8 cellular contexts compared by ENCODE assay signal in genomic region chr4:101345596-101346311, GRCh38. TPM values are rescaled to one million over a fixed set of nuclear protein-coding genes. Genes with fewer than 3 reads are reported as not detected.
DNase-seq lines count a peak whose midpoint lies in the region; ATAC-seq and TF ChIP-seq lines count a peak whose summit lies in the region.

No MANE protein-coding gene starts in this region.

- peak; percentile 15 to 83 (median 67) for DNase-seq in NCI-H1417 (lab: John Stamatoyannopoulos, UW)
- no peak for DNase-seq in NCI-H1417 treated with DMSO at 0.1 percent for 48 hours (lab: John Stamatoyannopoulos, UW)
- DNase-seq in NAMALWA (ENCODE audit: low spot score) = peak; percentile 73
- peak; percentile 60 for DNase-seq in central memory CD4-positive, alpha-beta T cell
- no peak for DNase-seq in kidney epithelial cell (ENCODE audit: low read depth)
- peak; percentile 62 for DNase-seq in stimulated activated CD4-positive, alpha-beta T cell treated with anti-CD3 and anti-CD28 coated beads, Interleukin-15, amount 100 ng/mL, for 24 hours

- TF ChIP-seq CTCF in WI38 (IDR thresholded peaks at IDR 0.05; ENCODE audit: low read depth, low read length) = no peak
- no peak for TF ChIP-seq CTCF in kidney epithelial cell (IDR thresholded peaks at IDR 0.05; ENCODE audit: insufficient read depth, low read length, poor library complexity, severe bottlenecking)

- no peaks in the 10 kb centered on the region for H3K27me3 ChIP-seq in kidney epithelial cell (ENCODE audit: control insufficient read depth, insufficient read depth, low read length)

- H3K36me3 ChIP-seq in kidney epithelial cell (ENCODE audit: control insufficient read depth, insufficient read depth, low read length) = no peaks in the 10 kb centered on the region

- no peak for ATAC-seq in GM18867 (IDR thresholded peaks at IDR 0.05; ENCODE audit: unreplicated experiment)

- H3K4me3 ChIP-seq in WI38 (ENCODE audit: low read depth, low read length) = peak overlapping the region; percentile 81
- H3K4me3 ChIP-seq in kidney epithelial cell (ENCODE audit: low read depth, low read length) = peak overlapping the region; percentile 81

RNA-seq across cellular contexts. Expression of gene PPP3CA, which starts 1.6 kb away (rescaled TPM):
- total RNA-seq in kidney epithelial cell = 24.6 and 26.5 TPM in 2 replicates

Comparison
In these comparisons a context has a peak if more than half of its experiments do, and no peak if none do; other contexts are left out.
1. DNase-seq: peak in NCI-H1417 (3 of 3), NAMALWA (single experiment), central memory CD4-positive, alpha-beta T cell (single experiment) and stimulated activated CD4-positive, alpha-beta T cell treated with anti-CD3 and anti-CD28 coated beads, Interleukin-15, amount 100 ng/mL, for 24 hours (single experiment); none in NCI-H1417 treated with DMSO at 0.1 percent for 48 hours (single experiment) and kidney epithelial cell (single experiment).